ENCODE assay signal across 1 cellular context in genomic region chr5:132002701-132003100, GRCh38.
TF ChIP-seq lines count a peak whose summit lies in the region.

No MANE protein-coding gene starts in this region.

TF ChIP-seq in GM23338, 12 proteins besides CTCF, POLR2A, EP300 and RAD21 (continued from another document):
- TF ChIP-seq ZNF462 (CRISPR knock-in tag; IDR thresholded peaks at IDR 0.05), result no peak
- no peak for TF ChIP-seq EZH2phosphoT487 (IDR thresholded peaks at IDR 0.05; ENCODE audit: unreplicated experiment)
- TF ChIP-seq ZNF114 (CRISPR knock-in tag; IDR thresholded peaks at IDR 0.05), result no peak
- no peak for TF ChIP-seq REST (IDR thresholded peaks at IDR 0.05; ENCODE audit: unreplicated experiment)
- TF ChIP-seq ZNF331 (CRISPR knock-in tag; IDR thresholded peaks at IDR 0.05; ENCODE audit: low read depth), result no peak
- TF ChIP-seq ETS1 (IDR thresholded peaks at IDR 0.05), result no peak
- TF ChIP-seq NANOG (IDR thresholded peaks at IDR 0.05; ENCODE audit: borderline replicate concordance), result no peak
- TF ChIP-seq STAT1 (IDR thresholded peaks at IDR 0.05; ENCODE audit: unreplicated experiment), result no peak
- no peak for TF ChIP-seq JUNB (IDR thresholded peaks at IDR 0.05; ENCODE audit: unreplicated experiment)
